In the genomic region with DNA sequence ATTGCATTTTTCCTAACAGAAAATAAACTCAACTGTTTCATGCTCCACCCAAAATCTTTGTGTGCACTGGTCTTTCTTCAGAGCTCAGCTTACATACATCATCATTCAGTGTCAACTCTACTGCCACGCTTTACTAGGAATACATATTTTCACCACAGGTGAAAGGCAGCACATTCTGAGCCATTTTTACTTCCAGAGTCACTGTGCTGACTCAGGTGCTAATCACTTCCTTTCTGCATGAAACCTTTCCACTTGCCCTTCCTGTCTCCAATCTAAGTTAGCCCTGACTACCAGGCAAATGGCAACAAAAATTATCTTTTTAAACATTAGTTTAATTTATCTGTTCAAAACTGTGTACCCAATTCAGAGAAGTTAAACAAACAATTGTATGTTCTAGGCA, we compare ENCODE assay signal across 7 cellular contexts.
A peak's percentile ranks its signal among the peaks of the same experiment; 100 is the strongest.
DNase-seq lines count a peak whose midpoint lies in the region; ATAC-seq, FAIRE-seq and TF ChIP-seq lines count a peak whose summit lies in the region.
"Not testable (repeated sequence)": the region's sequence is repeated elsewhere in the genome, so short reads cannot be mapped to it uniquely, and the experiment has no call there.

No MANE protein-coding gene starts in this region.

- H3K36me3 ChIP-seq in left lung = not testable (repeated sequence)

- DNase-seq in DMS53 (lab: John Stamatoyannopoulos, UW) = peak; percentile 6
- peak; percentile 2 for DNase-seq in H54 (ENCODE audit: insufficient read length, low spot score)
- not testable (repeated sequence) for DNase-seq in HTR-8/SVneo (ENCODE audit: insufficient read length, low spot score); left lung
- DNase-seq in RKO (ENCODE audit: low spot score) = peak; percentile 69
- DNase-seq in MCF 10A (ENCODE audit: unreplicated experiment) = peak; percentile 0
- peak; percentile 70 for DNase-seq in epithelial cell of esophagus (ENCODE audit: low read depth)

- H3K9me3 Mint-ChIP-seq in MCF 10A (ENCODE audit: unreplicated experiment) = not testable (repeated sequence)

- H3K4me3 ChIP-seq in epithelial cell of esophagus (ENCODE audit: low read length); left lung: not testable (repeated sequence)

- not testable (repeated sequence) for BruUV-seq in MCF 10A (replicated peaks; lab: Mats Ljungman, UMichigan)

- CTCF ChIA-PET in MCF 10A (lab: Yijun Ruan, JAX) = not testable (repeated sequence)

- not testable (repeated sequence) for H3K36me3 Mint-ChIP-seq in MCF 10A (ENCODE audit: insufficient read depth, unreplicated experiment)

- H3K27me3 Mint-ChIP-seq in MCF 10A (ENCODE audit: insufficient read depth, unreplicated experiment) = not testable (repeated sequence)

- ATAC-seq in left lung = peak; percentile 75

- intact Hi-C loops in MCF 10A (cut with micrococcal nuclease); left lung (cut with DNase I): not testable (repeated sequence)

- TF ChIP-seq POLR2A in H54 (IDR thresholded peaks at IDR 0.05; ENCODE audit: low read depth, low read length) = not testable (repeated sequence)

- H3K4me1 ChIP-seq in left lung = not testable (repeated sequence)

- not testable (repeated sequence) for H3K4me1 Mint-ChIP-seq in MCF 10A (ENCODE audit: insufficient read depth, unreplicated experiment)

- not testable (repeated sequence) for H3K27me3 ChIP-seq in left lung

- not testable (repeated sequence) for H3K27ac ChIP-seq in left lung

- not testable (repeated sequence) for H3K9me3 ChIP-seq in left lung

- POLR2A ChIA-PET in MCF 10A (lab: Yijun Ruan, JAX) = not testable (repeated sequence)

- FAIRE-seq in H54 (lab: Jason Lieb, UNC) (peak; percentile 92), HTR-8/SVneo (lab: Jason Lieb, UNC) (peak; percentile 59)

- not testable (repeated sequence) for TF ChIP-seq CTCF in MCF 10A (IDR thresholded peaks at IDR 0.05; ENCODE audit: unreplicated experiment); epithelial cell of esophagus (IDR thresholded peaks at IDR 0.05; ENCODE audit: insufficient read depth, low read depth, low read length, missing control alignments); left lung (IDR thresholded peaks at IDR 0.05)

- H3K4me3 Mint-ChIP-seq in MCF 10A (ENCODE audit: unreplicated experiment) = not testable (repeated sequence)

- H3K27ac Mint-ChIP-seq in MCF 10A (ENCODE audit: low read depth, unreplicated experiment) = not testable (repeated sequence)
